ENCODE assay signal across 9 cellular contexts in the genomic region with DNA sequence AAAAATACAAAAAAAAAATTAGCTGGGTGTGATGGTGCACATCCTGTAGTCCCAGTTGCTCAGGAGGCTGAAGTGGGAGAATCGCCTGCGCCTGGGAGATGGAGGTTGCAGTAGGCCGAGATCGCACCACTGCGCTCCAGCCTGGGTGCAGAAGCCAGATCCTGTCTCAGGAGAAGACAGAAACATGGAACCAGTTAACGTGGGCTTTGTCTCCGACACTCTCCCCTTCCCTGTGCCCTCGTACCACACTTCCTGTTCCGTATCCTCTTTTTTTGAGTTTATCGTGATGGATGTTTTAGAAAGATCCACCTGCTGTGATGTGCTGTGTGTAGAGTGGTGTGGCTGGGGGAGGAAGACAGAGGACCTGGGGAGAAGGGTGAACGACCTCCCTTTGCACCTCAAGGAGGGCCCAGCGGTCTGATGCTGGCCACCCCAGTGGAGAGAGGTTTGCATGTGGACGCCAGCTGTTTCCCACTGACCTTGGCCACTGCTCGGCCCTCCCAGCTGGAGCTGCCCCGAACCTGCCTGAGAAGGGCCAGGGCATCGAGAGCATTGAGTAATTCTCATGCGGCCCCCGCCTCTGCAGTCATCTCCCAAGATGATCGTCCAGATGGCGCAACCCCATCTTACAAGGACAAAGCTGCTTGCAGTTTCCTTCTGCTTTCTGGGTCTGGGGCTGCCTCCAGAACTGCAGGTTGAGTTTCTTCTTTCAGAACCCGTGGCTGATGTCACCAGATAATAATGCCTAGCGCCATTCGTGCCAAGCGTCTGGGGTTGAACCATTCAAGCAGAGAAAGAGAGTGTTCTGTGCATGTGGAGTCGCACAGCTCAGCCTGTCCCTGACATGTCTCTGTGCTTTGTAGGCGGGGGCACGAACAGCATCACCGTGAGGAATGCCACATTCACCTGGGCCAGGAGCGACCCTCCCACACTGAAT.
DNase-seq lines count a peak whose midpoint lies in the region; ATAC-seq, FAIRE-seq and TF ChIP-seq lines count a peak whose summit lies in the region.
"Had no signal": no experiment of that assay in that cellular context is flagged by ENCODE, and none has a peak within 500 bp of the region (broad histone marks: within the 10 kb centered on the region; RNA-seq: fewer than 3 reads in every experiment).

No MANE protein-coding gene starts in this region.

- H3K4me3 Mint-ChIP-seq in CD8-positive, alpha-beta memory T cell: no peak overlapping the region

- peaks cover 5 to 19% of the 10 kb centered on the region in 2 experiments for H3K4me1 ChIP-seq in HCT116 (ENCODE audit: control insufficient read depth in 1 of 2, insufficient read depth in 2 of 2, low read length in 2 of 2)
- peaks cover 36% of the 10 kb centered on the region for H3K4me1 ChIP-seq in adipocyte (ENCODE audit: control insufficient read depth, insufficient read depth, low read length)
- H3K4me1 ChIP-seq in kidney (ENCODE audit: control insufficient read depth in 1 of 2, insufficient read depth in 1 of 2, low read depth in 1 of 2, low read length in 2 of 2): peaks cover 7 to 16% of the 10 kb centered on the region in 2 donors
- peaks cover 0 to 64% (median 25%) of the 10 kb centered on the region in 6 donors for H3K4me1 ChIP-seq in spleen
- no peaks in the 10 kb centered on the region for H3K4me1 ChIP-seq in CD8-positive, alpha-beta memory T cell (ENCODE audit: insufficient read depth, low read length)

- peaks cover 0 to 85% (median 23%) of the 10 kb centered on the region in 3 donors for H3K36me3 Mint-ChIP-seq in CD8-positive, alpha-beta memory T cell

- H3K4me2 ChIP-seq in HCT116 (ENCODE audit: low read length): no peak overlapping the region

- no peak overlapping the region for H3K4me3 ChIP-seq in HCT116 (replicated peaks in 1 of 2; ENCODE audit: low read depth in 1 of 2, low read length in 2 of 2)
- H3K4me3 ChIP-seq in adipocyte (ENCODE audit: low read length): no peak overlapping the region
- no peak overlapping the region for H3K4me3 ChIP-seq in kidney (ENCODE audit: low read length in 2 of 2)
- no peak overlapping the region for H3K4me3 ChIP-seq in spleen
- no peak overlapping the region for H3K4me3 ChIP-seq in CD8-positive, alpha-beta memory T cell (ENCODE audit: low read length)

- ATAC-seq in HCT116: no peak
- no peak for ATAC-seq in GM21390 (IDR thresholded peaks at IDR 0.05; ENCODE audit: unreplicated experiment)
- ATAC-seq in HG03457 (IDR thresholded peaks at IDR 0.05; ENCODE audit: unreplicated experiment): no peak

- H3K9ac ChIP-seq in HCT116 (ENCODE audit: low read length) (no peak overlapping the region), adipocyte (ENCODE audit: low read length) (no peak overlapping the region), kidney (ENCODE audit: low read length in 2 of 2) (no peak overlapping the region)

- TF ChIP-seq CTCF in HCT116 (IDR thresholded peaks at IDR 0.05 in 2 of 3, conservative IDR thresholded peaks at IDR 0.05 in 1 of 3; ENCODE audit: borderline replicate concordance in 1 of 3, insufficient read depth in 1 of 3, low read depth in 2 of 3, low read length in 2 of 3): no peak
- TF ChIP-seq CTCF in kidney (IDR thresholded peaks at IDR 0.05; ENCODE audit: borderline replicate concordance, extremely low read depth, insufficient read depth): no peak
- TF ChIP-seq CTCF in spleen (IDR thresholded peaks at IDR 0.05 in 8 of 11, conservative IDR thresholded peaks at IDR 0.05 in 3 of 11): no peak

- CTCF ChIA-PET in HCT116 (lab: Charles Lee): no interaction called here
- CTCF ChIA-PET in CD8-positive, alpha-beta memory T cell (lab: Charles Lee): interaction anchor here (1.4 kb wide), 1 partner anchor 16 kb away, joined by 3 read pairs; no protein-coding TSS in a partner anchor

- no peaks in the 10 kb centered on the region for H3K9me2 ChIP-seq in HCT116 (ENCODE audit: insufficient read depth)

- TF ChIP-seq POLR2A in HCT116 (IDR thresholded peaks at IDR 0.05; ENCODE audit: borderline replicate concordance, extremely low read depth, insufficient read depth, insufficient read length) (no peak), spleen (IDR thresholded peaks at IDR 0.05) (no peak)

- H3K4me1 Mint-ChIP-seq in CD8-positive, alpha-beta memory T cell: peaks cover 4 to 12% (median 9%) of the 10 kb centered on the region in 3 donors

- POLR2A ChIA-PET in HCT116 (lab: Charles Lee): no interaction called here
- POLR2A ChIA-PET in CD8-positive, alpha-beta memory T cell (lab: Charles Lee): no interaction called here

- H4K20me1 ChIP-seq in HCT116 (ENCODE audit: insufficient read depth): no peaks in the 10 kb centered on the region

- H3K27ac ChIP-seq in HCT116 (ENCODE audit: low read depth, low read length) (peak overlapping the region; percentile 54), kidney (ENCODE audit: low read depth in 2 of 2, low read length in 2 of 2) (peak overlapping the region in 1 of 2 donors; percentile 25), spleen (peak overlapping the region in 7 of 8 donors; percentile 19 to 89 (median 65))
- no peak overlapping the region for H3K27ac ChIP-seq in CD8-positive, alpha-beta memory T cell (ENCODE audit: low read depth, low read length)

- H3K9me3 ChIP-seq in HCT116 (ENCODE audit: control insufficient read depth in 1 of 2, insufficient read depth in 1 of 2, low read depth in 1 of 2, low read length in 2 of 2) (no peaks in the 10 kb centered on the region), adipocyte (ENCODE audit: control insufficient read depth, low read length) (no peaks in the 10 kb centered on the region), kidney (ENCODE audit: control insufficient read depth in 1 of 2, low read length in 2 of 2) (no peaks in the 10 kb centered on the region), spleen (no peaks in the 10 kb centered on the region)
- H3K9me3 ChIP-seq in CD8-positive, alpha-beta memory T cell (ENCODE audit: low read length): no peaks in the 10 kb centered on the region

- WGBS in spleen, 5 donors: 54 to 73% (median 67%) methylated on average over 23 to 29 of the region's 29 CpGs

- no peaks in the 10 kb centered on the region for H3K9me3 Mint-ChIP-seq in CD8-positive, alpha-beta memory T cell

- intact Hi-C loops in HCT116 (cut with micrococcal nuclease): no loop called here
- intact Hi-C loops in kidney (cut with DNase I): no loop called here
- intact Hi-C loops in spleen (cut with DNase I; ENCODE audit: low total_unique reads): no loop called here

- no peak for DNase-seq in HCT116 (ENCODE audit: low read depth, low spot score)
- DNase-seq in adipocyte (ENCODE audit: low read depth): peak; percentile 16
- peak; percentile 59 for DNase-seq in kidney
- DNase-seq in spleen: peak; percentile 84
- DNase-seq in cerebellar cortex (ENCODE audit: low spot score): no peak
- no peak for DNase-seq in CD8-positive, alpha-beta memory T cell
- DNase-seq: NCI-H1105 treated with DMSO at 0.1 percent for 48 hours had no signal

- H3K27me3 ChIP-seq in HCT116 (ENCODE audit: insufficient read depth, low read length) (no peaks in the 10 kb centered on the region), adipocyte (replicated peaks; ENCODE audit: control insufficient read depth, insufficient read depth, low read length) (no peaks in the 10 kb centered on the region), spleen (replicated peaks in 1 of 7) (no peaks in the 10 kb centered on the region)
- H3K27me3 ChIP-seq in CD8-positive, alpha-beta memory T cell (ENCODE audit: insufficient read depth, low read length, poor library complexity, severe bottlenecking): no peaks in the 10 kb centered on the region

- no peak for FAIRE-seq in kidney (lab: Jason Lieb, UNC)

- H3K27ac Mint-ChIP-seq in CD8-positive, alpha-beta memory T cell: peak overlapping the region in 4 of 8 donors; percentile 21 to 69 (median 31)

- H2AFZ ChIP-seq in HCT116 (ENCODE audit: low read depth, low read length, poor library complexity, severe bottlenecking): no peak overlapping the region

- no TSS peak for BruUV-seq in HCT116 (replicated peaks; lab: Mats Ljungman, UMichigan)

- no peaks in the 10 kb centered on the region for H3K79me2 ChIP-seq in HCT116 (ENCODE audit: insufficient read depth, low read length)

- peaks cover 35 to 40% of the 10 kb centered on the region in 2 experiments for H3K36me3 ChIP-seq in HCT116 (ENCODE audit: control insufficient read depth in 1 of 2, insufficient read depth in 2 of 2, low read length in 2 of 2)
- H3K36me3 ChIP-seq in adipocyte (ENCODE audit: control insufficient read depth, insufficient read depth, low read length, severe bottlenecking): peaks cover 65% of the 10 kb centered on the region
- H3K36me3 ChIP-seq in kidney (ENCODE audit: control insufficient read depth in 1 of 2, insufficient read depth in 2 of 2, low read length in 2 of 2): peaks cover 2 to 14% of the 10 kb centered on the region in 2 donors
- peaks cover 0 to 97% (median 58%) of the 10 kb centered on the region in 6 donors for H3K36me3 ChIP-seq in spleen
- peaks cover 20% of the 10 kb centered on the region for H3K36me3 ChIP-seq in CD8-positive, alpha-beta memory T cell (ENCODE audit: insufficient read depth, low read length)

- no peak for TF ChIP-seq RAD21 in HCT116 (IDR thresholded peaks at IDR 0.05; ENCODE audit: low read depth)

- RAD21 ChIA-PET in HCT116 (lab: Charles Lee; ENCODE audit: low non-redundant PET in 1 of 2, low total read pairs in 2 of 2, uncharacterized antibody in 2 of 2, unreplicated experiment in 2 of 2): no interaction called here

- no peaks in the 10 kb centered on the region for H3K27me3 Mint-ChIP-seq in CD8-positive, alpha-beta memory T cell

TF ChIP-seq in HCT116, 20 proteins besides CTCF, POLR2A, EP300 and RAD21:
- TF ChIP-seq EZH2phosphoT487 (IDR thresholded peaks at IDR 0.05; ENCODE audit: borderline replicate concordance) (no peak), CEBPB (IDR thresholded peaks at IDR 0.05; ENCODE audit: low read depth) (no peak), ZNF274 (IDR thresholded peaks at IDR 0.05; ENCODE audit: low read depth, low read length) (no peak)

Comparison
In these comparisons a context has a peak if more than half of its experiments do, and no peak if none do; other contexts are left out.
1. DNase-seq: peak in adipocyte (single experiment), kidney (single experiment) and spleen (single experiment); none in HCT116 (single experiment), cerebellar cortex (single experiment) and CD8-positive, alpha-beta memory T cell (0 of 5).